In the genomic region with DNA sequence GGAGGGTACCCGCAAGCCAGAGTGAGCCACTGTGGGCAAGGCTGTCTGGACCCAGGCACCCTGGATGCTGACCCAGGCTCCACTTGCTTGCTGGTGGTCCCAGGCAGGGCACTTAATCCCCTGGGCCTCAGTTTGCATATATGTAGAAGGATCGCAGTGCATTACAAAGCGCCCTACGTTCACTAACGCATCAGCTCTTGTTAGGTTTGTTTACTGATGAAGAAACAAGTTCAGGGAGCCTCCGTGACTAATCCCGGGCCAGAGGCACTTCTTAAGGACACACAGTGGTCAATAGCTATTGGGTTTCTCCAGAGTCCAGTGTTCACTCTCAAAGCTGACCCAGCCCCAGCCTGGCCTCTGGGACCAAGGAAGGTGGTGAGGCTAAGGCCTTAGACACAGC, we compare ENCODE assay signal across 16 cellular contexts.
A peak's percentile ranks its signal among the peaks of the same experiment; 100 is the strongest.
DNase-seq lines count a peak whose midpoint lies in the region; ATAC-seq, FAIRE-seq and TF ChIP-seq lines count a peak whose summit lies in the region.
"Had no signal": no experiment of that assay in that cellular context is flagged by ENCODE, and none has a peak within 500 bp of the region (broad histone marks: within the 10 kb centered on the region; RNA-seq: fewer than 3 reads in every experiment).

No MANE protein-coding gene starts in this region.

- no peak overlapping the region for H3K9ac ChIP-seq in HUES48 (ENCODE audit: low read depth, low read length)
- no peak overlapping the region for H3K9ac ChIP-seq in mucosa of rectum (ENCODE audit: low read depth in 1 of 2, low read length in 2 of 2)

- H3K9me3 ChIP-seq in A549 (no peaks in the 10 kb centered on the region), HUES48 (ENCODE audit: control insufficient read depth, insufficient read depth, low read length) (no peaks in the 10 kb centered on the region), esophagus muscularis mucosa (no peaks in the 10 kb centered on the region), mucosa of rectum (ENCODE audit: control insufficient read depth in 2 of 2, low read length in 2 of 2) (no peaks in the 10 kb centered on the region)

- peaks cover 14% of the 10 kb centered on the region for H3K27me3 ChIP-seq in HUES48 (ENCODE audit: control insufficient read depth, insufficient read depth, low read length)
- no peaks in the 10 kb centered on the region for H3K27me3 ChIP-seq in esophagus muscularis mucosa
- no peaks in the 10 kb centered on the region for H3K27me3 ChIP-seq in mucosa of rectum (ENCODE audit: control insufficient read depth in 2 of 2, insufficient read depth in 2 of 2, low read length in 2 of 2)
- H3K27me3 ChIP-seq: dorsolateral prefrontal cortex had no signal

- H3K36me3 Mint-ChIP-seq in glutamatergic neuron (ENCODE audit: unreplicated experiment) = no peaks in the 10 kb centered on the region

- H3K27ac ChIP-seq in A549 (peak overlapping the region; percentile 80 to 88), HUES48 (ENCODE audit: low read depth, low read length) (peak overlapping the region; percentile 65), esophagus muscularis mucosa (replicated peaks in 1 of 4) (peak overlapping the region; percentile 82 to 88 (median 85)), mucosa of rectum (ENCODE audit: low read depth in 2 of 2, low read length in 2 of 2) (peak overlapping the region; percentile 41 to 55)
- H3K27ac ChIP-seq: dorsolateral prefrontal cortex had no signal

- no peak overlapping the region for H3K4me3 Mint-ChIP-seq in glutamatergic neuron (ENCODE audit: unreplicated experiment)
- H3K4me3 Mint-ChIP-seq: neural crest cell; T-helper 2 cell treated with Interferon-gamma antibody and Interleukin-4, amounts not matched to agents 5 μg/mL and 100 μg/mL, for 36 hours had no signal

- H3K9me3 Mint-ChIP-seq in glutamatergic neuron (ENCODE audit: unreplicated experiment) = peaks cover 5% of the 10 kb centered on the region
- H3K9me3 Mint-ChIP-seq: neural crest cell; T-helper 2 cell treated with Interferon-gamma antibody and Interleukin-4, amounts not matched to agents 5 μg/mL and 100 μg/mL, for 36 hours had no signal

- H3K4me2 ChIP-seq in A549 = peak overlapping the region; percentile 62

- CTCF ChIA-PET in A549 (lab: Yijun Ruan, JAX) = interaction anchor here (0.6 to 2.6 kb wide), 10 partner anchors 8 to 405 kb away, joined by 3 to 9 read pairs (median 3); partner anchors contain the start of gene LCLAT1

- no peak for TF ChIP-seq RAD21 in A549 (conservative IDR thresholded peaks at IDR 0.05 in 1 of 2, IDR thresholded peaks at IDR 0.05 in 1 of 2)

- H3K4me3 ChIP-seq in A549 = no peak overlapping the region
- H3K4me3 ChIP-seq in HUES48 (ENCODE audit: low read depth, low read length) = no peak overlapping the region
- H3K4me3 ChIP-seq in esophagus muscularis mucosa = no peak overlapping the region
- H3K4me3 ChIP-seq in mucosa of rectum (ENCODE audit: low read length in 2 of 2) = no peak overlapping the region
- H3K4me3 ChIP-seq: dorsolateral prefrontal cortex had no signal

- TF ChIP-seq EP300 in A549 (IDR thresholded peaks at IDR 0.05) = no peak
- no peak for TF ChIP-seq EP300 in esophagus muscularis mucosa (IDR thresholded peaks at IDR 0.05)

- no peak for FAIRE-seq in A549 (lab: Jason Lieb, UNC)

- H3K4me1 Mint-ChIP-seq in glutamatergic neuron (ENCODE audit: low read depth, unreplicated experiment) = peaks cover 2% of the 10 kb centered on the region

- H3K4me1 ChIP-seq in A549 (peaks cover 42% of the 10 kb centered on the region), HUES48 (ENCODE audit: control insufficient read depth, insufficient read depth, low read length) (peaks cover 33% of the 10 kb centered on the region), esophagus muscularis mucosa (peaks cover 28 to 36% (median 32%) of the 10 kb centered on the region in 4 donors), mucosa of rectum (ENCODE audit: control insufficient read depth in 2 of 2, insufficient read depth in 2 of 2, low read length in 2 of 2) (no peaks in the 10 kb centered on the region)

- WGBS in A549 (ENCODE audit: missing lambda C conversion rate) = 53% methylated on average over 6 of the region's 7 CpGs
- WGBS in esophagus muscularis mucosa = 92% methylated on average over 7 of the region's 7 CpGs

- intact Hi-C loops in esophagus muscularis mucosa (cut with DNase I) = loop anchor here (5.0 kb wide), 2 partner anchors 61 to 391 kb away; no protein-coding TSS in a partner anchor

- ATAC-seq in A549 = peak; percentile 58 to 63; a peak in 4 of 6 replicates
- ATAC-seq in GM18867 (IDR thresholded peaks at IDR 0.05; ENCODE audit: unreplicated experiment) = no peak
- ATAC-seq: HCT116 had no signal

- H3K36me3 ChIP-seq in HUES48 (ENCODE audit: control insufficient read depth, insufficient read depth, low read length) (no peaks in the 10 kb centered on the region), esophagus muscularis mucosa (no peaks in the 10 kb centered on the region), mucosa of rectum (ENCODE audit: control insufficient read depth in 2 of 2, insufficient read depth in 2 of 2, low read length in 2 of 2) (no peaks in the 10 kb centered on the region)

- POLR2A ChIA-PET in A549 (lab: Yijun Ruan, JAX) = interaction anchor here (0.6 to 2.4 kb wide), 7 partner anchors 27 to 145 kb away, joined by 3 to 17 read pairs (median 5); partner anchors contain the start of genes LBH and LCLAT1

- H3K27ac Mint-ChIP-seq in glutamatergic neuron (ENCODE audit: unreplicated experiment) = no peak overlapping the region
- H3K27ac Mint-ChIP-seq: activated T-helper 2 cell treated with anti-CD3 and anti-CD28 coated beads, Interferon-gamma antibody, Interleukin-2, Interleukin-4, amounts not matched to agents 10 μg/mL and 5 μg/mL and 100 μg/mL, durations not matched to agents 14 hours and 24 hours and 36 hours; T-helper 2 cell treated with Interferon-gamma antibody and Interleukin-4, amounts not matched to agents 5 μg/mL and 100 μg/mL, for 36 hours had no signal

- H3K27me3 Mint-ChIP-seq in glutamatergic neuron (ENCODE audit: unreplicated experiment) = peaks cover 4% of the 10 kb centered on the region

- TF ChIP-seq CTCF in A549 (IDR thresholded peaks at IDR 0.05) (no peak), esophagus muscularis mucosa (IDR thresholded peaks at IDR 0.05) (no peak), glutamatergic neuron (IDR thresholded peaks at IDR 0.05; ENCODE audit: partially characterized antibody, unreplicated experiment) (no peak)

- no peak for TF ChIP-seq POLR2A in A549 (IDR thresholded peaks at IDR 0.05; ENCODE audit: low read length)
- TF ChIP-seq POLR2A in esophagus muscularis mucosa (IDR thresholded peaks at IDR 0.05; ENCODE audit: low read depth) = no peak

- DNase-seq in A549 (ENCODE audit: low read depth in 1 of 2, low spot score in 1 of 2) (peak; percentile 35 to 64), esophagus muscularis mucosa (ENCODE audit: extremely low spot score) (no peak), RPMI8226 (no peak), glutamatergic neuron (no peak), mesenteric fat pad (ENCODE audit: low spot score) (no peak)
- DNase-seq: aorta, dorsolateral prefrontal cortex, NCI-H2029, NCI-H69 had no signal

TF ChIP-seq in A549, 52 proteins besides CTCF, POLR2A, EP300 and RAD21:
- no peak for TF ChIP-seq RNF2 (IDR thresholded peaks at IDR 0.05; ENCODE audit: borderline replicate concordance, low read depth)
- no peak for TF ChIP-seq CEBPB (IDR thresholded peaks at IDR 0.05)
- TF ChIP-seq, protein P1, sequence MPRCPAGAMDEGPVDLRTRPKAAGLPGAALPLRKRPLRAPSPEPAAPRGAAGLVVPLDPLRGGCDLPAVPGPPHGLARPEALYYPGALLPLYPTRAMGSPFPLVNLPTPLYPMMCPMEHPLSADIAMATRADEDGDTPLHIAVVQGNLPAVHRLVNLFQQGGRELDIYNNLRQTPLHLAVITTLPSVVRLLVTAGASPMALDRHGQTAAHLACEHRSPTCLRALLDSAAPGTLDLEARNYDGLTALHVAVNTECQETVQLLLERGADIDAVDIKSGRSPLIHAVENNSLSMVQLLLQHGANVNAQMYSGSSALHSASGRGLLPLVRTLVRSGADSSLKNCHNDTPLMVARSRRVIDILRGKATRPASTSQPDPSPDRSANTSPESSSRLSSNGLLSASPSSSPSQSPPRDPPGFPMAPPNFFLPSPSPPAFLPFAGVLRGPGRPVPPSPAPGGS (IDR thresholded peaks at IDR 0.05) = no peak
- TF ChIP-seq FOSL2 (IDR thresholded peaks at IDR 0.05) = no peak
- peak; percentile 59 for TF ChIP-seq FOSL2 (CRISPR knock-in tag; IDR thresholded peaks at IDR 0.05)
- TF ChIP-seq CBX8 (IDR thresholded peaks at IDR 0.05) = no peak
- no peak for TF ChIP-seq SREBF2 (IDR thresholded peaks at IDR 0.05)
- no peak for TF ChIP-seq HDAC2 (IDR thresholded peaks at IDR 0.05)
- TF ChIP-seq MAFK (IDR thresholded peaks at IDR 0.05; ENCODE audit: partially characterized antibody) = no peak
- TF ChIP-seq EHMT2 (IDR thresholded peaks at IDR 0.05; ENCODE audit: low read depth) = no peak
- no peak for TF ChIP-seq NPAS2 (CRISPR knock-in tag; IDR thresholded peaks at IDR 0.05; ENCODE audit: borderline replicate concordance)
- TF ChIP-seq HOXA7 (CRISPR knock-in tag; IDR thresholded peaks at IDR 0.05) = no peak
- no peak for TF ChIP-seq NR3C1 (IDR thresholded peaks at IDR 0.05)
- peak; percentile 17; the same call in 1 of the 2 replicates for TF ChIP-seq GATA3 (IDR thresholded peaks at IDR 0.05; ENCODE audit: borderline replicate concordance)
- no peak for TF ChIP-seq HOXB13 (CRISPR knock-in tag; IDR thresholded peaks at IDR 0.05; ENCODE audit: low read depth)

Comparison
In these comparisons a context has a peak if more than half of its experiments do, and no peak if none do; other contexts are left out.
1. DNase-seq: peak in A549 (2 of 2); none in esophagus muscularis mucosa (single experiment), RPMI8226 (single experiment), glutamatergic neuron (single experiment) and mesenteric fat pad (single experiment).
2. Peak in every context shown above with its lines, with median percentiles within 50 percentile points of each other: H3K27ac ChIP-seq.